15 cellular contexts compared by ENCODE assay signal in genomic region chr4:144582105-144582850, GRCh38.
A peak's percentile ranks its signal among the peaks of the same experiment; 100 is the strongest.
DNase-seq lines count a peak whose midpoint lies in the region; ATAC-seq and TF ChIP-seq lines count a peak whose summit lies in the region.
"Had no signal": no experiment of that assay in that cellular context is flagged by ENCODE, and none has a peak within 500 bp of the region (broad histone marks: within the 10 kb centered on the region; RNA-seq: fewer than 3 reads in every experiment).

No MANE protein-coding gene starts in this region.

- no peaks in the 10 kb centered on the region for H3K36me3 ChIP-seq in RWPE2 (ENCODE audit: low read depth)
- H3K36me3 ChIP-seq: BE2C, cardiac muscle cell had no signal

- no peaks in the 10 kb centered on the region for H3K27me3 ChIP-seq in RWPE2 (ENCODE audit: insufficient read depth, poor library complexity, severe bottlenecking)
- no peaks in the 10 kb centered on the region for H3K27me3 ChIP-seq in right cardiac atrium (ENCODE audit: control insufficient read depth, insufficient read depth)
- H3K27me3 ChIP-seq: BE2C, cardiac muscle cell had no signal

- H3K4me3 ChIP-seq in RWPE2 (ENCODE audit: severe bottlenecking) = no peak overlapping the region
- H3K4me3 ChIP-seq in fibroblast of mammary gland (ENCODE audit: control insufficient read depth, low read depth, low read length) = no peak overlapping the region
- no peak overlapping the region for H3K4me3 ChIP-seq in right cardiac atrium (ENCODE audit: low read length)
- H3K4me3 ChIP-seq: cardiac muscle cell had no signal

- H3K27ac ChIP-seq in RWPE2 (ENCODE audit: poor library complexity, severe bottlenecking) (peak overlapping the region; percentile 100), right cardiac atrium (ENCODE audit: low read length) (no peak overlapping the region)
- H3K27ac ChIP-seq: cardiac muscle cell had no signal

- DNase-seq in ELR (ENCODE audit: low read depth) (peak; percentile 74), RWPE2 (ENCODE audit: low spot score) (no peak), fibroblast of mammary gland (ENCODE audit: low read depth) (peak; percentile 61), renal cortical epithelial cell (ENCODE audit: low read depth) (peak; percentile 53), posterior cingulate gyrus (no peak), right cardiac atrium (no peak)
- DNase-seq in stimulated activated CD4-positive, alpha-beta T cell treated with anti-CD3 and anti-CD28 coated beads, Interleukin-2, amount 100 ng/mL, for 48 hours = no peak
- DNase-seq: activated CD4-positive, alpha-beta T cell treated with anti-CD3 and anti-CD28 coated beads, Interleukin-2, amount 50 U/mL, for 1 hour; activated naive CD4-positive, alpha-beta T cell treated with anti-CD3 and anti-CD28 coated beads, Interleukin-2, amount 50 U/mL, for 16 hours; BE2C; DMS 273 treated with DMSO at 0.1 percent for 48 hours; H7; NCI-H1694 had no signal

- peaks cover 58% of the 10 kb centered on the region for H3K4me1 ChIP-seq in RWPE2 (ENCODE audit: insufficient read depth, poor library complexity, severe bottlenecking)
- H3K4me1 ChIP-seq in right cardiac atrium (ENCODE audit: control insufficient read depth, insufficient read depth, low read length) = no peaks in the 10 kb centered on the region
- H3K4me1 ChIP-seq: BE2C had no signal

- intact Hi-C loops in posterior cingulate gyrus (cut with DNase I) = no loop called here
- intact Hi-C loops in right cardiac atrium (cut with DNase I) = no loop called here

- WGBS in right cardiac atrium = 84% methylated on average over 7 of the region's 7 CpGs

- peak; percentile 66 for ATAC-seq in RWPE2 (ENCODE audit: low read depth)
- no peak for ATAC-seq in right cardiac atrium
- ATAC-seq in HG03159 (IDR thresholded peaks at IDR 0.05; ENCODE audit: unreplicated experiment) = no peak

- H3K9me3 ChIP-seq in RWPE2 (ENCODE audit: severe bottlenecking) (no peaks in the 10 kb centered on the region), right cardiac atrium (ENCODE audit: control insufficient read depth, low read length) (no peaks in the 10 kb centered on the region)
- H3K9me3 ChIP-seq: BE2C had no signal

- TF ChIP-seq CTCF in RWPE2 (IDR thresholded peaks at IDR 0.05; ENCODE audit: poor library complexity, severe bottlenecking) (no peak), fibroblast of mammary gland (conservative IDR thresholded peaks at IDR 0.05; ENCODE audit: control insufficient read depth, insufficient read depth, low read depth, low read length) (no peak)

Comparison
In these comparisons a context has a peak if more than half of its experiments do, and no peak if none do; other contexts are left out.
1. DNase-seq: peak in ELR (single experiment), fibroblast of mammary gland (single experiment) and renal cortical epithelial cell (single experiment); none in RWPE2 (single experiment), stimulated activated CD4-positive, alpha-beta T cell treated with anti-CD3 and anti-CD28 coated beads, Interleukin-2, amount 100 ng/mL, for 48 hours (0 of 2), posterior cingulate gyrus (0 of 10) and right cardiac atrium (0 of 3).